ENCODE assay signal across 8 cellular contexts in genomic region chr1:17696417-17697301, GRCh38. TPM values are rescaled to one million over a fixed set of nuclear protein-coding genes. Genes with fewer than 3 reads are reported as not detected.
DNase-seq lines count a peak whose midpoint lies in the region; ATAC-seq and TF ChIP-seq lines count a peak whose summit lies in the region.

No MANE protein-coding gene starts in this region.

- H3K27ac ChIP-seq in right atrium auricular region: no peak overlapping the region

- H3K27me3 ChIP-seq in right atrium auricular region: no peaks in the 10 kb centered on the region

- intact Hi-C loops in Right ventricle myocardium inferior (cut with DNase I): no loop called here

- ATAC-seq in Right ventricle myocardium inferior: peak; percentile 13

- H3K4me3 ChIP-seq in right atrium auricular region (no peak overlapping the region), cardiac fibroblast (replicated peaks in 1 of 2; ENCODE audit: low read depth in 2 of 2, low read length in 2 of 2) (no peak overlapping the region)

- no peak for DNase-seq in Right ventricle myocardium inferior (ENCODE audit: missing footprints)
- no peak for DNase-seq in right atrium auricular region (ENCODE audit: low spot score)
- peak; percentile 72 to 88 for DNase-seq in cardiac fibroblast (ENCODE audit: low read depth in 2 of 2)
- peak; percentile 59 for DNase-seq in kidney tubule cell (ENCODE audit: low spot score)
- no peak for DNase-seq in activated effector memory CD4-positive, alpha-beta T cell treated with Interleukin-2 at 50 U/mL for 16 hours
- no peak for DNase-seq in retina
- no peak for DNase-seq in foreskin melanocyte
- DNase-seq in activated CD4-positive, alpha-beta T cell treated with anti-CD3 and anti-CD28 coated beads for 1 hour: no peak

- peaks cover 54% of the 10 kb centered on the region for H3K36me3 ChIP-seq in right atrium auricular region

- TF ChIP-seq CTCF in right atrium auricular region (IDR thresholded peaks at IDR 0.05): peak in 1 of 2 donors; percentile 48
- TF ChIP-seq CTCF in cardiac fibroblast (IDR thresholded peaks at IDR 0.05; ENCODE audit: low read depth, low read length): peak; percentile 40

- peaks cover 0 to 4% of the 10 kb centered on the region in 2 donors for H3K4me1 ChIP-seq in right atrium auricular region

- no peaks in the 10 kb centered on the region for H3K9me3 ChIP-seq in right atrium auricular region

RNA-seq across cellular contexts. Expression of gene ACTL8, which starts 58.5 kb away (rescaled TPM):
- total RNA-seq in Right ventricle myocardium inferior (not detected), right atrium auricular region (not detected)

Comparison
In these comparisons a context has a peak if more than half of its experiments do, and no peak if none do; other contexts are left out.
1. DNase-seq: peak in cardiac fibroblast (2 of 2) and kidney tubule cell (single experiment); none in Right ventricle myocardium inferior (single experiment), right atrium auricular region (single experiment), activated effector memory CD4-positive, alpha-beta T cell treated with Interleukin-2 at 50 U/mL for 16 hours (single experiment), retina (single experiment), foreskin melanocyte (single experiment) and activated CD4-positive, alpha-beta T cell treated with anti-CD3 and anti-CD28 coated beads for 1 hour (single experiment).